22 cellular contexts compared by ENCODE assay signal in the genomic region with DNA sequence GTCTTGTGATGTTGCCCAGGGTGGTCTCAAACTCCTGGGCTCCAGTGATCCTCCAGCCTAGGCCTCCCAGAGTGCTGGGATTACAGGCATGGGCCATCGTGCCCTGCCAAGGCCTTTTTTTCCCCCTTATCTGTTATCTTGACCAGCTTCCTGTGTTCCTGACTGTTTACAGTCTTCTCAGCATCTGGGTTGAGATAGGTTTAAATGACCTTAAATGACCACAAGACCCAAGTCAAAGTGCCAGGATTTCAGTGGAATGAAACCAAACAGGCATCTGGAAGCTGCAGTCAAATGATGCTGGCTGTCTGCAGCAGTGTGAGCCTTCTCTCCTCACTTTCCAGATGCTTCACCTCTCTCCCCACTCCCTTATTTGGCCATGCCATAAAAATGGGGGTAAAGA.
A peak's percentile ranks its signal among the peaks of the same experiment; 100 is the strongest.
DNase-seq lines count a peak whose midpoint lies in the region; ATAC-seq and TF ChIP-seq lines count a peak whose summit lies in the region.
"Had no signal": no experiment of that assay in that cellular context is flagged by ENCODE, and none has a peak within 500 bp of the region (broad histone marks: within the 10 kb centered on the region; RNA-seq: fewer than 3 reads in every experiment).

No MANE protein-coding gene starts in this region.

- no peak overlapping the region for H4K8ac ChIP-seq in trophoblast cell (ENCODE audit: low read depth, low read length)

- H3K27ac ChIP-seq in VCaP, result peak overlapping the region; percentile 45
- H3K27ac ChIP-seq in trophoblast cell (ENCODE audit: low read depth, low read length), result no peak overlapping the region
- no peak overlapping the region for H3K27ac ChIP-seq in body of pancreas
- H3K27ac ChIP-seq: suprapubic skin had no signal

- ATAC-seq in Right ventricle myocardium inferior (peak; percentile 54), left cardiac atrium (peak; percentile 47 to 66), body of pancreas (no peak)
- ATAC-seq: activated naive CD4-positive, alpha-beta T cell treated with anti-CD3 and anti-CD28 coated beads, Interleukin-2, amount 50 U/mL, for 72 hours; natural killer cell treated with Interleukin-12 subunit alpha and Interleukin-12 subunit beta and Interleukin-15 and Interleukin-18, amount 100 ng/mL, for 72 hours had no signal

- no peaks in the 10 kb centered on the region for H3K79me2 ChIP-seq in trophoblast cell (ENCODE audit: control insufficient read depth, insufficient read depth, low read length, poor library complexity)

- H4K12ac ChIP-seq in trophoblast cell (ENCODE audit: low read depth, low read length), result no peak overlapping the region

- TF ChIP-seq CTCF in VCaP (conservative IDR thresholded peaks at IDR 0.05), result no peak
- TF ChIP-seq CTCF in body of pancreas (IDR thresholded peaks at IDR 0.05), result no peak

- H3K36me3 ChIP-seq in trophoblast cell (ENCODE audit: control insufficient read depth in 1 of 2, insufficient read depth in 2 of 2, low read length in 2 of 2) (no peaks in the 10 kb centered on the region), body of pancreas (replicated peaks in 1 of 2; ENCODE audit: insufficient read depth in 1 of 2, low read depth in 2 of 2) (no peaks in the 10 kb centered on the region)
- H3K36me3 ChIP-seq: suprapubic skin had no signal

- no peak overlapping the region for H2BK5ac ChIP-seq in trophoblast cell (ENCODE audit: low read depth, low read length, poor library complexity)

- no peak overlapping the region for H3K14ac ChIP-seq in trophoblast cell (ENCODE audit: low read length)

- no peak overlapping the region for H2AK5ac ChIP-seq in trophoblast cell (ENCODE audit: low read length)

- no peak overlapping the region for H2AFZ ChIP-seq in trophoblast cell (ENCODE audit: insufficient read depth, low read length, poor library complexity)

- no peak overlapping the region for H3K4ac ChIP-seq in trophoblast cell (ENCODE audit: low read depth, low read length)

- no peaks in the 10 kb centered on the region for H3K79me1 ChIP-seq in trophoblast cell (ENCODE audit: low read length)

- no peak for TF ChIP-seq POLR2A in body of pancreas (IDR thresholded peaks at IDR 0.05)

- no peak overlapping the region for H3K23ac ChIP-seq in trophoblast cell (ENCODE audit: low read length)

- no peak overlapping the region for H3K4me3 ChIP-seq in trophoblast cell (ENCODE audit: low read depth, low read length)
- H3K4me3 ChIP-seq in body of pancreas, result no peak overlapping the region
- H3K4me3 ChIP-seq: suprapubic skin had no signal

- H3K27me3 ChIP-seq in trophoblast cell (ENCODE audit: insufficient read depth, low read length), result no peaks in the 10 kb centered on the region
- H3K27me3 ChIP-seq in body of pancreas, result no peaks in the 10 kb centered on the region
- H3K27me3 ChIP-seq: suprapubic skin had no signal

- intact Hi-C loops in Right ventricle myocardium inferior (cut with DNase I), result no loop called here
- intact Hi-C loops in cardiac septum (cut with DNase I), result no loop called here
- intact Hi-C loops in left cardiac atrium (cut with DNase I), result no loop called here
- intact Hi-C loops in body of pancreas (cut with DNase I), result no loop called here

- no peak overlapping the region for H2BK120ac ChIP-seq in trophoblast cell (ENCODE audit: insufficient read depth, low read length, poor library complexity)

- no peak overlapping the region for H4K91ac ChIP-seq in trophoblast cell (ENCODE audit: low read depth, low read length)

- no peak overlapping the region for H3K4me2 ChIP-seq in trophoblast cell (ENCODE audit: low read length)

- no peak overlapping the region for H3K18ac ChIP-seq in trophoblast cell (ENCODE audit: low read length)

- H3K4me1 ChIP-seq in trophoblast cell (ENCODE audit: control insufficient read depth in 1 of 2, insufficient read depth in 2 of 2, low read length in 2 of 2) (no peaks in the 10 kb centered on the region), body of pancreas (no peaks in the 10 kb centered on the region)
- H3K4me1 ChIP-seq: suprapubic skin had no signal

- no peak overlapping the region for H3K9ac ChIP-seq in trophoblast cell (ENCODE audit: low read length)

- WGBS in trophoblast cell (ENCODE audit: extremely low coverage, insufficient coverage, insufficient read length), result no CpG with 5 or more reads among the region's 1 CpG
- WGBS in body of pancreas, 2 donors, result 0 to 20% methylated on average over 1 of the region's 1 CpG

- DNase-seq in Right ventricle myocardium inferior (ENCODE audit: missing footprints) (no peak), cardiac septum (ENCODE audit: low spot score) (no peak), left cardiac atrium (no peak), trophoblast cell (peak; percentile 66 to 91), body of pancreas (no peak), iPS-NIHi11 (ENCODE audit: low spot score) (no peak)
- no peak for DNase-seq in stimulated activated naive CD4-positive, alpha-beta T cell treated with Interleukin-2 at 50 U/mL for 16 hours (lab: John Stamatoyannopoulos, UW)
- DNase-seq: 8988T; activated CD4-positive, alpha-beta T cell treated with anti-CD3 and anti-CD28 coated beads for 48 hours; aorta; Calu3; DND-41; glutamatergic neuron; NCI-H1048; NCI-H1694 treated with DMSO at 0.1 percent for 48 hours; occipital lobe; stimulated activated naive CD4-positive, alpha-beta T cell; T-helper 2 cell had no signal

- H3K9me3 ChIP-seq in trophoblast cell (ENCODE audit: insufficient read depth, low read depth, low read length) (no peaks in the 10 kb centered on the region), body of pancreas (no peaks in the 10 kb centered on the region)
- H3K9me3 ChIP-seq: suprapubic skin had no signal

- H2BK12ac ChIP-seq in trophoblast cell (ENCODE audit: low read length), result no peak overlapping the region

Comparison
In these comparisons a context has a peak if more than half of its experiments do, and no peak if none do; other contexts are left out.
1. DNase-seq: peak in trophoblast cell (2 of 2); none in Right ventricle myocardium inferior (single experiment), cardiac septum (single experiment), left cardiac atrium (single experiment), body of pancreas (0 of 4), iPS-NIHi11 (single experiment) and stimulated activated naive CD4-positive, alpha-beta T cell treated with Interleukin-2 at 50 U/mL for 16 hours (single experiment).